17 cellular contexts compared by ENCODE assay signal in the genomic region with DNA sequence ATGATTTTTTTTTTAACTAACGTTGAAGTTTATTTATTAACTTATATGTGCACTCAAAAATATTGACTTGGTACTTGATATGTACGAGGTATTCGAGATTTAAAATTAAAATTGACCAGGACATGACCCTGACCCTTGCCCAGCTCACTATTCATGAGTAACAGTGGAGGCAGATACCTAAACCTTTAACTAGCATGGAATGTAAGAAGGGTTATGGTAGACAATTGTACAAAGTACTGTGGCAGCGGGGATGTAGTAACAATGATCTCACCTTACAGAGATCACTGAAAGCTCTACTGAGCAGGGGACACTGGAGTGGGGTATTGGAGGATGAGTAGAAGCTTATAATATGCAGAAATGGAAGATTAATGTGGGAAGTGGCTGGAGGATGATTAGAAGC.
"Had no signal": no experiment of that assay in that cellular context is flagged by ENCODE, and none has a peak within 500 bp of the region (broad histone marks: within the 10 kb centered on the region; RNA-seq: fewer than 3 reads in every experiment).

No MANE protein-coding gene starts in this region.

- H3K36me3 ChIP-seq: breast epithelium, tibial nerve, uterus had no signal

- H3K4me1 ChIP-seq: breast epithelium, tibial nerve, uterus had no signal

- H3K9me3 Mint-ChIP-seq: activated naive CD4-positive, alpha-beta T cell treated with anti-CD3 and anti-CD28 coated beads for 36 hours; activated naive CD8-positive, alpha-beta T cell treated with anti-CD3 and anti-CD28 coated beads, Interleukin-2, amount 50 U/mL, for 24 hours; activated T-helper 2 cell treated with anti-CD3 and anti-CD28 coated beads, Interferon-gamma antibody, Interleukin-2, Interleukin-4, amounts not matched to agents 10 μg/mL and 5 μg/mL and 100 μg/mL, durations not matched to agents 14 hours and 24 hours and 36 hours had no signal

- ATAC-seq: activated naive CD8-positive, alpha-beta T cell treated with anti-CD3 and anti-CD28 coated beads, Interleukin-2, amount 50 U/mL, for 24 hours; left colon; right cardiac atrium had no signal

- H3K4me3 ChIP-seq: breast epithelium, skin epidermis, tibial nerve, uterus had no signal

- H3K4me3 Mint-ChIP-seq: activated naive CD4-positive, alpha-beta T cell treated with anti-CD3 and anti-CD28 coated beads for 36 hours; activated naive CD8-positive, alpha-beta T cell treated with anti-CD3 and anti-CD28 coated beads, Interleukin-2, amount 50 U/mL, for 24 hours; naive B cell had no signal

- H3K27ac ChIP-seq: skin epidermis, tibial nerve, uterus had no signal

- H3K27ac Mint-ChIP-seq: activated naive CD4-positive, alpha-beta T cell treated with anti-CD3 and anti-CD28 coated beads for 36 hours; activated naive CD8-positive, alpha-beta T cell treated with anti-CD3 and anti-CD28 coated beads, Interleukin-2, amount 50 U/mL, for 24 hours; activated T-helper 2 cell treated with anti-CD3 and anti-CD28 coated beads, Interferon-gamma antibody, Interleukin-2, Interleukin-4, amounts not matched to agents 10 μg/mL and 5 μg/mL and 100 μg/mL, durations not matched to agents 14 hours and 24 hours and 36 hours; naive B cell had no signal

- H3K4me1 Mint-ChIP-seq: activated naive CD8-positive, alpha-beta T cell treated with anti-CD3 and anti-CD28 coated beads, Interleukin-2, amount 50 U/mL, for 24 hours; naive B cell had no signal

- H3K36me3 Mint-ChIP-seq: naive B cell had no signal

- H3K27me3 ChIP-seq: breast epithelium, tibial nerve, uterus had no signal

- DNase-seq: activated naive CD4-positive, alpha-beta T cell treated with anti-CD3 and anti-CD28 coated beads for 36 hours; activated naive CD8-positive, alpha-beta T cell treated with anti-CD3 and anti-CD28 coated beads, Interleukin-2, amount 50 U/mL, for 24 hours; aorta; cerebellar nuclear complex; effector CD8-positive, alpha-beta T cell; head of caudate nucleus; left colon; naive B cell; right cardiac atrium; stimulated activated CD4-positive, alpha-beta T cell treated with anti-CD3 and anti-CD28 coated beads, Interleukin-4, amount 100 ng/mL, for 24 hours; stimulated activated naive CD4-positive, alpha-beta T cell treated with Interleukin-2 at 50 U/mL for 16 hours; substantia nigra; uterus had no signal

- H3K9me3 ChIP-seq: tibial nerve, uterus had no signal
